ENCODE assay signal across 19 cellular contexts in the genomic region with DNA sequence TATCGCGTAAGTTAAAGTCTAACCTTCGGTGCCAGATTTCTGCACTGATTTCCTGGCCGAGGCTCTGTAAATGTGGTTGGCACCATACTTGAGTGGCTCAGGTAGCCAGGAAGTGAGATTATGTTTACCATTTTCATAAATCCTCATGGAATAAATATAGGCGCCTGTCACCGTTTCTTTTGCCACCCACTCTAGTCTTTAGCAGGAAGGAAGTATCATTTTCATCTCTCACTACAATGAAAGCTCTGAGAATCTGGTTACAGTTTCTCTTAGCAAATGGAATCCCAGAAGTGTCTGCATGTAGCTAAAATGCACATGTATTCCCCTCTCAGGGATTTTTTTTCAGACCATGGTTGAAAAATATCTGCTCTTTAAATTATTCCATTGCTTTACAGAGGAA.
A peak's percentile ranks its signal among the peaks of the same experiment; 100 is the strongest.
DNase-seq lines count a peak whose midpoint lies in the region; ATAC-seq, FAIRE-seq and TF ChIP-seq lines count a peak whose summit lies in the region.
"Had no signal": no experiment of that assay in that cellular context is flagged by ENCODE, and none has a peak within 500 bp of the region (broad histone marks: within the 10 kb centered on the region; RNA-seq: fewer than 3 reads in every experiment).

No MANE protein-coding gene starts in this region.

- H3K9me3 Mint-ChIP-seq in GM23338 = no peaks in the 10 kb centered on the region

- H3K9me3 ChIP-seq in skeletal muscle satellite cell (replicated peaks; ENCODE audit: low read length) = no peaks in the 10 kb centered on the region
- H3K9me3 ChIP-seq: body of pancreas, stomach had no signal

- H3K4me3 ChIP-seq in GM23338 (no peak overlapping the region), bronchial epithelial cell (ENCODE audit: low read depth, low read length) (no peak overlapping the region), skeletal muscle satellite cell (ENCODE audit: low read length) (no peak overlapping the region)
- H3K4me3 ChIP-seq: body of pancreas, stomach had no signal

- no peak for DNase-seq in GM23338 (ENCODE audit: low spot score)
- DNase-seq in NCI-H2081 treated with DMSO at 0.1 percent for 48 hours (lab: John Stamatoyannopoulos, UW) = peak; percentile 78
- peak; percentile 17 for DNase-seq in bronchial epithelial cell (ENCODE audit: low read depth)
- no peak for DNase-seq in UCSD-AML1 (lab: John Stamatoyannopoulos, UW; ENCODE audit: unreplicated experiment)
- DNase-seq in AG08396 (ENCODE audit: low spot score) = no peak
- DNase-seq: activated CD8-positive, alpha-beta memory T cell treated with anti-CD3 and anti-CD28 coated beads, Interleukin-2, amount 50 U/mL, for 48 hours; activated naive CD4-positive, alpha-beta T cell; body of pancreas; hippocampal formation; NCI-H524; stomach had no signal

- no peaks in the 10 kb centered on the region for H3K27me3 ChIP-seq in GM23338 (ENCODE audit: insufficient read depth)
- H3K27me3 ChIP-seq in bronchial epithelial cell (ENCODE audit: control insufficient read depth, insufficient read depth, low read length) = no peaks in the 10 kb centered on the region
- no peaks in the 10 kb centered on the region for H3K27me3 ChIP-seq in skeletal muscle satellite cell (ENCODE audit: control insufficient read depth, insufficient read depth, low read length)
- H3K27me3 ChIP-seq: body of pancreas, stomach had no signal

- H3K27ac ChIP-seq in GM23338 (ENCODE audit: low read depth) = no peak overlapping the region
- H3K27ac ChIP-seq: body of pancreas, stomach had no signal

- H2AFZ ChIP-seq in GM23338 = peak overlapping the region; percentile 58

- no peaks in the 10 kb centered on the region for H3F3A ChIP-seq in GM23338 (replicated peaks; ENCODE audit: low read depth)

- H3K4me1 Mint-ChIP-seq in GM23338 = peaks cover 3% of the 10 kb centered on the region
- H3K4me1 Mint-ChIP-seq: CD14-positive monocyte had no signal

- no peak overlapping the region for H3K27ac Mint-ChIP-seq in GM23338
- H3K27ac Mint-ChIP-seq: CD14-positive monocyte; progenitor cell of endocrine pancreas; T-helper 1 cell treated with Interleukin-12 subunit alpha and Interleukin-12 subunit beta and Interleukin-4 antibody, amounts not matched to agents 30 μg/mL and 1 μg/mL, for 36 hours had no signal

- no peak for FAIRE-seq in bronchial epithelial cell (lab: Jason Lieb, UNC)
- FAIRE-seq: GM12891, GM19239, RCC 7860 had no signal

- no peaks in the 10 kb centered on the region for H3K9me2 ChIP-seq in GM23338 (ENCODE audit: insufficient read depth)

- H3K9ac ChIP-seq in skeletal muscle satellite cell (ENCODE audit: low read depth, low read length) = no peak overlapping the region

- no peaks in the 10 kb centered on the region for H3K36me3 Mint-ChIP-seq in GM23338 (ENCODE audit: low read depth)
- H3K36me3 Mint-ChIP-seq: CD14-positive monocyte had no signal

- H3K36me3 ChIP-seq in GM23338 (ENCODE audit: insufficient read depth) (no peaks in the 10 kb centered on the region), bronchial epithelial cell (ENCODE audit: control insufficient read depth, insufficient read depth, low read length) (no peaks in the 10 kb centered on the region), skeletal muscle satellite cell (ENCODE audit: insufficient read depth, low read length) (no peaks in the 10 kb centered on the region)
- H3K36me3 ChIP-seq: stomach had no signal

- no peaks in the 10 kb centered on the region for H3K79me2 ChIP-seq in GM23338 (replicated peaks; ENCODE audit: insufficient read depth)

- no peaks in the 10 kb centered on the region for H4K20me1 ChIP-seq in GM23338 (replicated peaks; ENCODE audit: insufficient read depth)

- H3K4me2 ChIP-seq in GM23338 (no peak overlapping the region), skeletal muscle satellite cell (ENCODE audit: low read length) (peak overlapping the region; percentile 6)

- TF ChIP-seq CTCF in GM23338 (conservative IDR thresholded peaks at IDR 0.05; ENCODE audit: low read depth in 2 of 2) (no peak), bronchial epithelial cell (IDR thresholded peaks at IDR 0.05; ENCODE audit: insufficient read depth, low read length, severe bottlenecking) (no peak)

- ATAC-seq in GM23338 (no peak), HG02852 (IDR thresholded peaks at IDR 0.05; ENCODE audit: unreplicated experiment) (no peak)
- ATAC-seq: body of pancreas had no signal

- peaks cover 3% of the 10 kb centered on the region for H3K27me3 Mint-ChIP-seq in GM23338 (ENCODE audit: insufficient read depth, low read depth, poor library complexity)
- H3K27me3 Mint-ChIP-seq: progenitor cell of endocrine pancreas had no signal

- H3K4me1 ChIP-seq in GM23338 (ENCODE audit: insufficient read depth) (no peaks in the 10 kb centered on the region; the same call in none of the 2 replicates), skeletal muscle satellite cell (ENCODE audit: control insufficient read depth, insufficient read depth, low read length) (peaks cover 7% of the 10 kb centered on the region)
- H3K4me1 ChIP-seq: body of pancreas, stomach had no signal

- H3K4me3 Mint-ChIP-seq in GM23338 = no peak overlapping the region
- H3K4me3 Mint-ChIP-seq: CD14-positive monocyte; T-helper 1 cell treated with Interleukin-12 subunit alpha and Interleukin-12 subunit beta and Interleukin-4 antibody, amounts not matched to agents 30 μg/mL and 1 μg/mL, for 36 hours had no signal

TF ChIP-seq in GM23338, 12 proteins besides CTCF, POLR2A, EP300 and RAD21 (continues in another document):
- TF ChIP-seq EZH2 (IDR thresholded peaks at IDR 0.05; ENCODE audit: low read depth, unreplicated experiment) (no peak), STAT1 (IDR thresholded peaks at IDR 0.05; ENCODE audit: unreplicated experiment) (no peak), ZNF114 (CRISPR knock-in tag; IDR thresholded peaks at IDR 0.05) (no peak)
- TF ChIP-seq, protein P1, sequence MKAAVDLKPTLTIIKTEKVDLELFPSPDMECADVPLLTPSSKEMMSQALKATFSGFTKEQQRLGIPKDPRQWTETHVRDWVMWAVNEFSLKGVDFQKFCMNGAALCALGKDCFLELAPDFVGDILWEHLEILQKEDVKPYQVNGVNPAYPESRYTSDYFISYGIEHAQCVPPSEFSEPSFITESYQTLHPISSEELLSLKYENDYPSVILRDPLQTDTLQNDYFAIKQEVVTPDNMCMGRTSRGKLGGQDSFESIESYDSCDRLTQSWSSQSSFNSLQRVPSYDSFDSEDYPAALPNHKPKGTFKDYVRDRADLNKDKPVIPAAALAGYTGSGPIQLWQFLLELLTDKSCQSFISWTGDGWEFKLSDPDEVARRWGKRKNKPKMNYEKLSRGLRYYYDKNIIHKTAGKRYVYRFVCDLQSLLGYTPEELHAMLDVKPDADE (IDR thresholded peaks at IDR 0.05) = no peak
- TF ChIP-seq, protein P2, sequence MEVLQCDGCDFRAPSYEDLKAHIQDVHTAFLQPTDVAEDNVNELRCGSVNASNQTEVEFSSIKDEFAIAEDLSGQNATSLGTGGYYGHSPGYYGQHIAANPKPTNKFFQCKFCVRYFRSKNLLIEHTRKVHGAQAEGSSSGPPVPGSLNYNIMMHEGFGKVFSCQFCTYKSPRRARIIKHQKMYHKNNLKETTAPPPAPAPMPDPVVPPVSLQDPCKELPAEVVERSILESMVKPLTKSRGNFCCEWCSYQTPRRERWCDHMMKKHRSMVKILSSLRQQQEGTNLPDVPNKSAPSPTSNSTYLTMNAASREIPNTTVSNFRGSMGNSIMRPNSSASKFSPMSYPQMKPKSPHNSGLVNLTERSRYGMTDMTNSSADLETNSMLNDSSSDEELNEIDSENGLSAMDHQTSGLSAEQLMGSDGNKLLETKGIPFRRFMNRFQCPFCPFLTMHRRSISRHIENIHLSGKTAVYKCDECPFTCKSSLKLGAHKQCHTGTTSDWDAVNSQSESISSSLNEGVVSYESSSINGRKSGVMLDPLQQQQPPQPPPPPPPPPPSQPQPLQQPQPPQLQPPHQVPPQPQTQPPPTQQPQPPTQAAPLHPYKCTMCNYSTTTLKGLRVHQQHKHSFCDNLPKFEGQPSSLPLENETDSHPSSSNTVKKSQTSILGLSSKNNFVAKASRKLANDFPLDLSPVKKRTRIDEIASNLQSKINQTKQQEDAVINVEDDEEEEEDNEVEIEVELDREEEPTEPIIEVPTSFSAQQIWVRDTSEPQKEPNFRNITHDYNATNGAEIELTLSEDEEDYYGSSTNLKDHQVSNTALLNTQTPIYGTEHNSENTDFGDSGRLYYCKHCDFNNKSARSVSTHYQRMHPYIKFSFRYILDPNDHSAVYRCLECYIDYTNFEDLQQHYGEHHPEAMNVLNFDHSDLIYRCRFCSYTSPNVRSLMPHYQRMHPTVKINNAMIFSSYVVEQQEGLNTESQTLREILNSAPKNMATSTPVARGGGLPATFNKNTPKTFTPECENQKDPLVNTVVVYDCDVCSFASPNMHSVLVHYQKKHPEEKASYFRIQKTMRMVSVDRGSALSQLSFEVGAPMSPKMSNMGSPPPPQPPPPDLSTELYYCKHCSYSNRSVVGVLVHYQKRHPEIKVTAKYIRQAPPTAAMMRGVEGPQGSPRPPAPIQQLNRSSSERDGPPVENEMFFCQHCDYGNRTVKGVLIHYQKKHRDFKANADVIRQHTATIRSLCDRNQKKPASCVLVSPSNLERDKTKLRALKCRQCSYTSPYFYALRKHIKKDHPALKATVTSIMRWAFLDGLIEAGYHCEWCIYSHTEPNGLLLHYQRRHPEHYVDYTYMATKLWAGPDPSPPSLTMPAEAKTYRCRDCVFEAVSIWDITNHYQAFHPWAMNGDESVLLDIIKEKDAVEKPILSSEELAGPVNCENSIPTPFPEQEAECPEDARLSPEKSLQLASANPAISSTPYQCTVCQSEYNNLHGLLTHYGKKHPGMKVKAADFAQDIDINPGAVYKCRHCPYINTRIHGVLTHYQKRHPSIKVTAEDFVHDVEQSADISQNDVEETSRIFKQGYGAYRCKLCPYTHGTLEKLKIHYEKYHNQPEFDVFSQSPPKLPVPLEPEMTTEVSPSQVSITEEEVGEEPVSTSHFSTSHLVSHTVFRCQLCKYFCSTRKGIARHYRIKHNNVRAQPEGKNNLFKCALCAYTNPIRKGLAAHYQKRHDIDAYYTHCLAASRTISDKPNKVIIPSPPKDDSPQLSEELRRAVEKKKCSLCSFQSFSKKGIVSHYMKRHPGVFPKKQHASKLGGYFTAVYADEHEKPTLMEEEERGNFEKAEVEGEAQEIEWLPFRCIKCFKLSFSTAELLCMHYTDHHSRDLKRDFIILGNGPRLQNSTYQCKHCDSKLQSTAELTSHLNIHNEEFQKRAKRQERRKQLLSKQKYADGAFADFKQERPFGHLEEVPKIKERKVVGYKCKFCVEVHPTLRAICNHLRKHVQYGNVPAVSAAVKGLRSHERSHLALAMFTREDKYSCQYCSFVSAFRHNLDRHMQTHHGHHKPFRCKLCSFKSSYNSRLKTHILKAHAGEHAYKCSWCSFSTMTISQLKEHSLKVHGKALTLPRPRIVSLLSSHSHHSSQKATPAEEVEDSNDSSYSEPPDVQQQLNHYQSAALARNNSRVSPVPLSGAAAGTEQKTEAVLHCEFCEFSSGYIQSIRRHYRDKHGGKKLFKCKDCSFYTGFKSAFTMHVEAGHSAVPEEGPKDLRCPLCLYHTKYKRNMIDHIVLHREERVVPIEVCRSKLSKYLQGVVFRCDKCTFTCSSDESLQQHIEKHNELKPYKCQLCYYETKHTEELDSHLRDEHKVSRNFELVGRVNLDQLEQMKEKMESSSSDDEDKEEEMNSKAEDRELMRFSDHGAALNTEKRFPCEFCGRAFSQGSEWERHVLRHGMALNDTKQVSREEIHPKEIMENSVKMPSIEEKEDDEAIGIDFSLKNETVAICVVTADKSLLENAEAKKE (CRISPR knock-in tag; IDR thresholded peaks at IDR 0.05) = no peak

Comparison
In these comparisons a context has a peak if more than half of its experiments do, and no peak if none do; other contexts are left out.
1. DNase-seq: peak in NCI-H2081 treated with DMSO at 0.1 percent for 48 hours (single experiment) and bronchial epithelial cell (single experiment); none in GM23338 (single experiment), UCSD-AML1 (single experiment) and AG08396 (single experiment).